ENCODE assay signal across 8 cellular contexts in genomic region chr2:104852161-104852689, GRCh38. TPM values are rescaled to one million over a fixed set of nuclear protein-coding genes. Genes with fewer than 3 reads are reported as not detected.
DNase-seq lines count a peak whose midpoint lies in the region; ATAC-seq and FAIRE-seq lines count a peak whose summit lies in the region.

No MANE protein-coding gene starts in this region.

- FAIRE-seq in HTR-8/SVneo (lab: Jason Lieb, UNC) = no peak

- peak; percentile 59 for DNase-seq in activated CD8-positive, alpha-beta memory T cell treated with anti-CD3 and anti-CD28 coated beads for 24 hours
- DNase-seq in activated CD8-positive, alpha-beta memory T cell treated with anti-CD3 and anti-CD28 coated beads, Interleukin-2, amount 50 U/mL, for 48 hours = no peak
- no peak for DNase-seq in activated CD4-positive, alpha-beta memory T cell treated with anti-CD3 and anti-CD28 coated beads for 36 hours
- peak; percentile 76 for DNase-seq in inferior parietal cortex (ENCODE audit: extremely low spot score)
- peak; percentile 87 for DNase-seq in superior temporal gyrus (ENCODE audit: extremely low spot score)
- no peak for DNase-seq in NCI-H226
- DNase-seq in HTR-8/SVneo (ENCODE audit: insufficient read length, low spot score) = no peak

- no peak overlapping the region for H3K27ac Mint-ChIP-seq in activated CD4-positive, alpha-beta memory T cell treated with anti-CD3 and anti-CD28 coated beads for 36 hours

- peak overlapping the region; percentile 60 for H3K4me3 Mint-ChIP-seq in activated CD4-positive, alpha-beta memory T cell treated with anti-CD3 and anti-CD28 coated beads for 36 hours

- peaks cover 34% of the 10 kb centered on the region for H3K4me1 Mint-ChIP-seq in activated CD4-positive, alpha-beta memory T cell treated with anti-CD3 and anti-CD28 coated beads for 36 hours (ENCODE audit: low read depth)

- H3K27me3 Mint-ChIP-seq in activated CD4-positive, alpha-beta memory T cell treated with anti-CD3 and anti-CD28 coated beads for 36 hours = peaks cover 69% of the 10 kb centered on the region

- no peak for ATAC-seq in HG02623 (IDR thresholded peaks at IDR 0.05; ENCODE audit: unreplicated experiment)

- no peaks in the 10 kb centered on the region for H3K9me3 Mint-ChIP-seq in activated CD4-positive, alpha-beta memory T cell treated with anti-CD3 and anti-CD28 coated beads for 36 hours

- CTCF ChIA-PET in activated CD4-positive, alpha-beta memory T cell treated with anti-CD3 and anti-CD28 coated beads for 36 hours (lab: Charles Lee) = no interaction called here

- intact Hi-C loops in activated CD4-positive, alpha-beta memory T cell treated with anti-CD3 and anti-CD28 coated beads for 36 hours (cut with micrococcal nuclease) = no loop called here

- POLR2A ChIA-PET in activated CD4-positive, alpha-beta memory T cell treated with anti-CD3 and anti-CD28 coated beads for 36 hours (lab: Charles Lee) = no interaction called here

- peaks cover 5% of the 10 kb centered on the region for H3K36me3 Mint-ChIP-seq in activated CD4-positive, alpha-beta memory T cell treated with anti-CD3 and anti-CD28 coated beads for 36 hours

RNA-seq across cellular contexts. Expression of gene POU3F3, which starts 1.7 kb away (rescaled TPM):
- total RNA-seq in activated CD4-positive, alpha-beta memory T cell treated with anti-CD3 and anti-CD28 coated beads for 36 hours = not detected

Comparison
In these comparisons a context has a peak if more than half of its experiments do, and no peak if none do; other contexts are left out.
1. DNase-seq: peak in activated CD8-positive, alpha-beta memory T cell treated with anti-CD3 and anti-CD28 coated beads for 24 hours (single experiment), inferior parietal cortex (single experiment) and superior temporal gyrus (single experiment); none in activated CD8-positive, alpha-beta memory T cell treated with anti-CD3 and anti-CD28 coated beads, Interleukin-2, amount 50 U/mL, for 48 hours (single experiment), activated CD4-positive, alpha-beta memory T cell treated with anti-CD3 and anti-CD28 coated beads for 36 hours (single experiment), NCI-H226 (single experiment) and HTR-8/SVneo (single experiment).